ENCODE assay signal across 8 cellular contexts in genomic region chr14:75050852-75051555, GRCh38. TPM values are rescaled to one million over a fixed set of nuclear protein-coding genes. Genes with fewer than 3 reads are reported as not detected.
DNase-seq lines count a peak whose midpoint lies in the region; ATAC-seq and TF ChIP-seq lines count a peak whose summit lies in the region.

MLH3 (minus strand) TSS chr14:75051467; CDS start chr14:75049655, 1,812 bp downstream.

- H3K9me3 Mint-ChIP-seq in activated CD4-positive, alpha-beta T cell treated with anti-CD3 and anti-CD28 coated beads for 36 hours (ENCODE audit: low read depth) = peaks cover 1% of the 10 kb centered on the region
- no peaks in the 10 kb centered on the region for H3K9me3 Mint-ChIP-seq in chondrocyte (ENCODE audit: low read depth)

- peaks cover 59% of the 10 kb centered on the region for H3K36me3 Mint-ChIP-seq in activated CD4-positive, alpha-beta T cell treated with anti-CD3 and anti-CD28 coated beads for 36 hours (ENCODE audit: low read depth)
- no peaks in the 10 kb centered on the region for H3K36me3 Mint-ChIP-seq in chondrocyte (ENCODE audit: low read depth)

- H3K27me3 ChIP-seq in kidney epithelial cell (ENCODE audit: control insufficient read depth, insufficient read depth, low read length) = no peaks in the 10 kb centered on the region

- peaks cover 72% of the 10 kb centered on the region for H3K4me1 Mint-ChIP-seq in activated CD4-positive, alpha-beta T cell treated with anti-CD3 and anti-CD28 coated beads for 36 hours
- peaks cover 18% of the 10 kb centered on the region for H3K4me1 Mint-ChIP-seq in chondrocyte (ENCODE audit: low read depth)

- H3K27me3 Mint-ChIP-seq in activated CD4-positive, alpha-beta T cell treated with anti-CD3 and anti-CD28 coated beads for 36 hours = no peaks in the 10 kb centered on the region
- H3K27me3 Mint-ChIP-seq in chondrocyte (ENCODE audit: low read depth) = no peaks in the 10 kb centered on the region

- DNase-seq in NCI-H446 treated with DMSO at 0.1 percent for 48 hours (lab: John Stamatoyannopoulos, UW) (peak; percentile 72), chondrocyte (ENCODE audit: low spot score) (no peak), kidney epithelial cell (ENCODE audit: low read depth) (peak; percentile 48)
- peak; percentile 87 for DNase-seq in activated CD4-positive, alpha-beta T cell treated with anti-CD3 and anti-CD28 coated beads for 36 hours
- peak; percentile 85 for DNase-seq in stimulated activated CD4-positive, alpha-beta T cell treated with anti-CD3 and anti-CD28 coated beads, Interleukin-15, amount 100 ng/mL, for 24 hours

- intact Hi-C loops in activated CD4-positive, alpha-beta T cell treated with anti-CD3 and anti-CD28 coated beads for 36 hours (cut with DNase I, micrococcal nuclease) = loop anchor here (1.0 to 2.0 kb wide), 3 partner anchors 13 to 288 kb away; partner anchors contain the start of genes EIF2B2 (in 2 of the 2), ACYP1 (in 1 of the 2) and YLPM1 (in 1 of the 2)

- no peaks in the 10 kb centered on the region for H3K36me3 ChIP-seq in kidney epithelial cell (ENCODE audit: control insufficient read depth, insufficient read depth, low read length)

- ATAC-seq in GM18867 (IDR thresholded peaks at IDR 0.05; ENCODE audit: unreplicated experiment) (peak; percentile 77), HG03280 (IDR thresholded peaks at IDR 0.05; ENCODE audit: unreplicated experiment) (peak; percentile 69)
- ATAC-seq in activated CD4-positive, alpha-beta T cell treated with anti-CD3 and anti-CD28 coated beads for 36 hours = peak; percentile 66

- H3K27ac Mint-ChIP-seq in activated CD4-positive, alpha-beta T cell treated with anti-CD3 and anti-CD28 coated beads for 36 hours = peak within 1 kb of the TSS; percentile 94
- H3K27ac Mint-ChIP-seq in chondrocyte (ENCODE audit: unreplicated experiment) = peak within 1 kb of the TSS; percentile 96

- no peak for TF ChIP-seq CTCF in 22Rv1 (IDR thresholded peaks at IDR 0.05)
- TF ChIP-seq CTCF in chondrocyte (IDR thresholded peaks at IDR 0.05) = peak; percentile 34
- no peak for TF ChIP-seq CTCF in kidney epithelial cell (IDR thresholded peaks at IDR 0.05; ENCODE audit: insufficient read depth, low read length, poor library complexity, severe bottlenecking)

- CTCF ChIA-PET in activated CD4-positive, alpha-beta T cell treated with anti-CD3 and anti-CD28 coated beads for 36 hours (lab: Charles Lee) = interaction anchor here (0.6 to 1.1 kb wide), 5 partner anchors 10 to 37 kb away, joined by 3 to 4 read pairs (median 3); no protein-coding TSS in a partner anchor

- POLR2A ChIA-PET in activated CD4-positive, alpha-beta T cell treated with anti-CD3 and anti-CD28 coated beads for 36 hours (lab: Charles Lee) = no interaction called here

- H3K27ac ChIP-seq in 22Rv1 = peak within 1 kb of the TSS; percentile 64

- H3K4me3 Mint-ChIP-seq in activated CD4-positive, alpha-beta T cell treated with anti-CD3 and anti-CD28 coated beads for 36 hours = peak within 1 kb of the TSS; percentile 88
- peak within 1 kb of the TSS; percentile 91 for H3K4me3 Mint-ChIP-seq in chondrocyte (ENCODE audit: unreplicated experiment)

- peak within 1 kb of the TSS; percentile 51 for H3K4me3 ChIP-seq in kidney epithelial cell (ENCODE audit: low read depth, low read length)

RNA-seq across cellular contexts. Expression of gene MLH3, which starts in this region (rescaled TPM):
- total RNA-seq in activated CD4-positive, alpha-beta T cell treated with anti-CD3 and anti-CD28 coated beads for 36 hours = 10 to 100 TPM; 28.1 to 30.8 TPM
- 18.7 to 21.3 TPM (median 21.2 TPM) in 3 replicates for total RNA-seq in chondrocyte
- total RNA-seq in kidney epithelial cell = 17.9 TPM in 2 replicates
